9 cellular contexts compared by ENCODE assay signal in the genomic region with DNA sequence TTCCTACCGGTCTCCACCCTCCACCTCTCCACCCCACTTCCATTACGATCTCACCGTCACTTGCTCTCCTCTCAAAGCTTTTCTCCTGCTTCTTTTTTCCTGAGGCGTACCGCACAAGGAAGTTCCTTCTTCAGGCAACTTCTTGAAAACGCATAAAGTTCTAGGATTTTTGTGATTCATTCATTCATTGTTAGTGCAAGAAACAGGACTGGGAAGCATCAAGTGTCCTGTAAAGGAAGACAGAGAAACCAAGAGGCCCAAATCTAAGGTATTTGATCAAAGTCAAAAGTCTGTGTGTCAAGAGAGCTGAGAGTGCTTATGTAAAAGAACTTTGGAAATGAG. TPM values are rescaled to one million over a fixed set of nuclear protein-coding genes. Genes with fewer than 3 reads are reported as not detected.
DNase-seq lines count a peak whose midpoint lies in the region; ATAC-seq and TF ChIP-seq lines count a peak whose summit lies in the region.
"Had no signal": no experiment of that assay in that cellular context is flagged by ENCODE, and none has a peak within 500 bp of the region (broad histone marks: within the 10 kb centered on the region; RNA-seq: fewer than 3 reads in every experiment).

No MANE protein-coding gene starts in this region.

- peak overlapping the region; percentile 91 for H3K27ac ChIP-seq in VCaP

- peaks cover 6% of the 10 kb centered on the region for H3K27me3 Mint-ChIP-seq in activated T-cell treated with anti-CD3 and anti-CD28 coated beads, Interleukin-2, amount 50 U/mL, for 72 hours (ENCODE audit: low read depth)
- peaks cover 12% of the 10 kb centered on the region for H3K27me3 Mint-ChIP-seq in glutamatergic neuron (ENCODE audit: unreplicated experiment)

- H3K36me3 Mint-ChIP-seq in activated T-cell treated with anti-CD3 and anti-CD28 coated beads, Interleukin-2, amount 50 U/mL, for 72 hours (ENCODE audit: insufficient read depth in 2 of 2) = peaks cover 11 to 20% of the 10 kb centered on the region in 2 donors
- peaks cover 4% of the 10 kb centered on the region for H3K36me3 Mint-ChIP-seq in glutamatergic neuron (ENCODE audit: unreplicated experiment)
- peaks cover 36% of the 10 kb centered on the region for H3K36me3 Mint-ChIP-seq in stimulated activated effector memory CD8-positive, alpha-beta T cell treated with anti-CD3 and anti-CD28 coated beads, Interleukin-12 subunit alpha, Interleukin-12 subunit beta, amount 100 ng/mL, for 72 hours

- TF ChIP-seq CTCF in VCaP (conservative IDR thresholded peaks at IDR 0.05) (no peak), glutamatergic neuron (IDR thresholded peaks at IDR 0.05; ENCODE audit: partially characterized antibody, unreplicated experiment) (no peak)

- H3K9me3 Mint-ChIP-seq in activated T-cell treated with anti-CD3 and anti-CD28 coated beads, Interleukin-2, amount 50 U/mL, for 72 hours = no peaks in the 10 kb centered on the region
- peaks cover 15% of the 10 kb centered on the region for H3K9me3 Mint-ChIP-seq in glutamatergic neuron (ENCODE audit: unreplicated experiment)
- no peaks in the 10 kb centered on the region for H3K9me3 Mint-ChIP-seq in stimulated activated effector memory CD8-positive, alpha-beta T cell treated with anti-CD3 and anti-CD28 coated beads, Interleukin-12 subunit alpha, Interleukin-12 subunit beta, amount 100 ng/mL, for 72 hours

- peaks cover 46% of the 10 kb centered on the region for H3K4me1 Mint-ChIP-seq in activated T-cell treated with anti-CD3 and anti-CD28 coated beads, Interleukin-2, amount 50 U/mL, for 72 hours (ENCODE audit: low read depth)
- H3K4me1 Mint-ChIP-seq in glutamatergic neuron (ENCODE audit: low read depth, unreplicated experiment) = peaks cover 22% of the 10 kb centered on the region
- H3K4me1 Mint-ChIP-seq in stimulated activated effector memory CD8-positive, alpha-beta T cell treated with anti-CD3 and anti-CD28 coated beads, Interleukin-12 subunit alpha, Interleukin-12 subunit beta, amount 100 ng/mL, for 72 hours = peaks cover 18% of the 10 kb centered on the region

- H3K27ac Mint-ChIP-seq in activated T-cell treated with anti-CD3 and anti-CD28 coated beads, Interleukin-2, amount 50 U/mL, for 72 hours = peak overlapping the region; percentile 79
- peak overlapping the region; percentile 76 for H3K27ac Mint-ChIP-seq in glutamatergic neuron (ENCODE audit: unreplicated experiment)
- H3K27ac Mint-ChIP-seq in stimulated activated effector memory CD8-positive, alpha-beta T cell treated with anti-CD3 and anti-CD28 coated beads, Interleukin-12 subunit alpha, Interleukin-12 subunit beta, amount 100 ng/mL, for 72 hours = peak overlapping the region; percentile 97

- H3K4me3 Mint-ChIP-seq in activated T-cell treated with anti-CD3 and anti-CD28 coated beads, Interleukin-2, amount 50 U/mL, for 72 hours = peak overlapping the region; percentile 88 to 91
- H3K4me3 Mint-ChIP-seq in glutamatergic neuron (ENCODE audit: unreplicated experiment) = peak overlapping the region; percentile 84
- peak overlapping the region; percentile 93 for H3K4me3 Mint-ChIP-seq in stimulated activated effector memory CD8-positive, alpha-beta T cell treated with anti-CD3 and anti-CD28 coated beads, Interleukin-12 subunit alpha, Interleukin-12 subunit beta, amount 100 ng/mL, for 72 hours

- ATAC-seq in activated T-cell treated with anti-CD3 and anti-CD28 coated beads, Interleukin-2, amount 50 U/mL, for 72 hours (replicated peaks in 1 of 2) = no peak
- ATAC-seq in stimulated activated effector memory CD8-positive, alpha-beta T cell treated with anti-CD3 and anti-CD28 coated beads, Interleukin-12 subunit alpha, Interleukin-12 subunit beta, amount 100 ng/mL, for 72 hours = no peak
- no peak for ATAC-seq in esophagus mucosa
- ATAC-seq: gastrocnemius medialis had no signal

- no peak for DNase-seq in activated T-cell treated with anti-CD3 and anti-CD28 coated beads, Interleukin-2, amount 50 U/mL, for 72 hours
- DNase-seq in activated T-cell treated with anti-CD3 and anti-CD28 coated beads for 4 hours (no peak), glutamatergic neuron (no peak), NCI-H2107 (lab: John Stamatoyannopoulos, UW) (no peak), kidney glomerular epithelial cell (lab: John Stamatoyannopoulos, UW) (no peak)
- no peak for DNase-seq in stimulated activated effector memory CD8-positive, alpha-beta T cell treated with anti-CD3 and anti-CD28 coated beads, Interleukin-12 subunit alpha, Interleukin-12 subunit beta, amount 100 ng/mL, for 72 hours (ENCODE audit: low spot score in 2 of 2)
- DNase-seq: gastrocnemius medialis had no signal

RNA-seq across cellular contexts. Expression of gene RCC2, which starts 1.3 kb away (rescaled TPM):
- total RNA-seq in activated T-cell treated with anti-CD3 and anti-CD28 coated beads, Interleukin-2, amount 50 U/mL, for 72 hours = 100 to 1,000 TPM; 217 to 272 TPM
- total RNA-seq in glutamatergic neuron (ENCODE audit: unreplicated experiment) (132 TPM), esophagus mucosa (73.5 TPM)
